ENCODE assay signal across 13 cellular contexts in genomic region chr2:128422571-128422970, GRCh38.
DNase-seq lines count a peak whose midpoint lies in the region; ATAC-seq and TF ChIP-seq lines count a peak whose summit lies in the region.
"Had no signal": no experiment of that assay in that cellular context is flagged by ENCODE, and none has a peak within 500 bp of the region (broad histone marks: within the 10 kb centered on the region; RNA-seq: fewer than 3 reads in every experiment).

No MANE protein-coding gene starts in this region.

- no peaks in the 10 kb centered on the region for H3K27me3 Mint-ChIP-seq in activated CD8-positive, alpha-beta memory T cell treated with anti-CD3 and anti-CD28 coated beads, Interleukin-2, amount 10 ng/mL, durations not matched to agents 7 days and 5 days

- no peaks in the 10 kb centered on the region for H3K4me1 Mint-ChIP-seq in activated CD8-positive, alpha-beta memory T cell treated with anti-CD3 and anti-CD28 coated beads, Interleukin-2, amount 10 ng/mL, durations not matched to agents 7 days and 5 days
- H3K4me1 Mint-ChIP-seq: immature natural killer cell had no signal

- intact Hi-C loops in body of pancreas (cut with DNase I) = no loop called here
- intact Hi-C loops in aorta (cut with DNase I) = loop anchor here in 1 of 2 donors (5.0 kb wide), 2 partner anchors 45 to 100 kb away; no protein-coding TSS in a partner anchor

- H3K4me1 ChIP-seq in body of pancreas = peaks cover 46% of the 10 kb centered on the region
- peaks cover 0 to 4% of the 10 kb centered on the region in 2 donors for H3K4me1 ChIP-seq in aorta (ENCODE audit: control insufficient read depth in 1 of 2, insufficient read depth in 2 of 2, low read length in 2 of 2)

- H3K27ac Mint-ChIP-seq in activated CD8-positive, alpha-beta memory T cell treated with anti-CD3 and anti-CD28 coated beads, Interleukin-2, amount 10 ng/mL, durations not matched to agents 7 days and 5 days = no peak overlapping the region
- H3K27ac Mint-ChIP-seq: activated naive CD8-positive, alpha-beta T cell; immature natural killer cell had no signal

- H3K9me3 Mint-ChIP-seq in activated CD8-positive, alpha-beta memory T cell treated with anti-CD3 and anti-CD28 coated beads, Interleukin-2, amount 10 ng/mL, durations not matched to agents 7 days and 5 days (ENCODE audit: low read depth) = peaks cover 2% of the 10 kb centered on the region
- H3K9me3 Mint-ChIP-seq: immature natural killer cell had no signal

- peak overlapping the region in 1 of 4 donors; percentile 34 for H3K27ac ChIP-seq in body of pancreas
- H3K27ac ChIP-seq in aorta (ENCODE audit: low read depth in 1 of 2, low read length in 2 of 2) = peak overlapping the region; percentile 71 to 96

- 82 to 89% methylated on average over 5 of the region's 5 CpGs for WGBS in body of pancreas, 2 donors
- 16 to 19% methylated on average over 5 of the region's 5 CpGs for WGBS in aorta, 2 donors

- no peak for TF ChIP-seq POLR2A in body of pancreas (IDR thresholded peaks at IDR 0.05)

- ATAC-seq in activated CD8-positive, alpha-beta memory T cell treated with anti-CD3 and anti-CD28 coated beads, Interleukin-2, amount 10 ng/mL, durations not matched to agents 7 days and 5 days = no peak
- ATAC-seq in body of pancreas = no peak
- peak; percentile 56 for ATAC-seq in aorta (ENCODE audit: low FRiP score)
- ATAC-seq in GM19467 (IDR thresholded peaks at IDR 0.05; ENCODE audit: unreplicated experiment) = no peak
- ATAC-seq: naive thymus-derived CD8-positive, alpha-beta T cell had no signal

- CTCF ChIA-PET in activated CD8-positive, alpha-beta memory T cell treated with anti-CD3 and anti-CD28 coated beads, Interleukin-2, amount 10 ng/mL, durations not matched to agents 7 days and 5 days (lab: Charles Lee) = no interaction called here
- CTCF ChIA-PET in GM10248 (lab: Yijun Ruan, JAX) = no interaction called here

- POLR2A ChIA-PET in GM10248 (lab: Yijun Ruan, JAX) = no interaction called here

- no peak overlapping the region for H3K4me3 ChIP-seq in body of pancreas
- no peak overlapping the region for H3K4me3 ChIP-seq in aorta (ENCODE audit: low read length in 2 of 2)

- H3K36me3 ChIP-seq in body of pancreas (replicated peaks in 1 of 2; ENCODE audit: insufficient read depth in 1 of 2, low read depth in 2 of 2) (no peaks in the 10 kb centered on the region), aorta (ENCODE audit: control insufficient read depth in 1 of 2, insufficient read depth in 2 of 2, low read length in 1 of 2) (no peaks in the 10 kb centered on the region)

- DNase-seq in activated CD8-positive, alpha-beta memory T cell treated with anti-CD3 and anti-CD28 coated beads, Interleukin-2, amount 50 U/mL, for 48 hours = peak; percentile 10
- no peak for DNase-seq in activated CD8-positive, alpha-beta memory T cell treated with anti-CD3 and anti-CD28 coated beads, Interleukin-2, amount 10 ng/mL, durations not matched to agents 7 days and 5 days
- DNase-seq in body of pancreas (peak in 3 of 4 donors; percentile 5 to 7 (median 6)), hepatic stellate cell (ENCODE audit: low spot score) (peak; percentile 72), aorta (peak; percentile 77 to 81), GM10248 (ENCODE audit: extremely low spot score) (no peak), DMS53 treated with DMSO at 0.1 percent for 48 hours (lab: John Stamatoyannopoulos, UW; ENCODE audit: unreplicated experiment) (no peak)
- DNase-seq: 8988T, immature natural killer cell, NCI-H1694 treated with DMSO at 0.1 percent for 48 hours had no signal

- H3K4me3 Mint-ChIP-seq in activated CD8-positive, alpha-beta memory T cell treated with anti-CD3 and anti-CD28 coated beads, Interleukin-2, amount 10 ng/mL, durations not matched to agents 7 days and 5 days = no peak overlapping the region
- H3K4me3 Mint-ChIP-seq: activated naive CD8-positive, alpha-beta T cell; immature natural killer cell; naive thymus-derived CD8-positive, alpha-beta T cell had no signal

- H3K27me3 ChIP-seq in body of pancreas = no peaks in the 10 kb centered on the region
- H3K27me3 ChIP-seq in aorta (ENCODE audit: control insufficient read depth in 1 of 2, insufficient read depth in 2 of 2, low read length in 1 of 2) = no peaks in the 10 kb centered on the region

- H3K9me3 ChIP-seq in body of pancreas = no peaks in the 10 kb centered on the region
- H3K9me3 ChIP-seq in aorta (ENCODE audit: control insufficient read depth, low read length) = no peaks in the 10 kb centered on the region

- TF ChIP-seq CTCF in body of pancreas (IDR thresholded peaks at IDR 0.05) (no peak), GM10248 (IDR thresholded peaks at IDR 0.05; ENCODE audit: control extremely low read depth, extremely low read depth, low read depth, missing control alignments) (no peak)

- no peaks in the 10 kb centered on the region for H3K36me3 Mint-ChIP-seq in activated CD8-positive, alpha-beta memory T cell treated with anti-CD3 and anti-CD28 coated beads, Interleukin-2, amount 10 ng/mL, durations not matched to agents 7 days and 5 days
- H3K36me3 Mint-ChIP-seq: immature natural killer cell had no signal

Comparison
In these comparisons a context has a peak if more than half of its experiments do, and no peak if none do; other contexts are left out.
1. DNase-seq: peak in activated CD8-positive, alpha-beta memory T cell treated with anti-CD3 and anti-CD28 coated beads, Interleukin-2, amount 50 U/mL, for 48 hours (single experiment), body of pancreas (3 of 4), hepatic stellate cell (single experiment) and aorta (2 of 2); none in activated CD8-positive, alpha-beta memory T cell treated with anti-CD3 and anti-CD28 coated beads, Interleukin-2, amount 10 ng/mL, durations not matched to agents 7 days and 5 days (single experiment), GM10248 (single experiment) and DMS53 treated with DMSO at 0.1 percent for 48 hours (single experiment).